ENCODE assay signal across 8 cellular contexts in the genomic region with DNA sequence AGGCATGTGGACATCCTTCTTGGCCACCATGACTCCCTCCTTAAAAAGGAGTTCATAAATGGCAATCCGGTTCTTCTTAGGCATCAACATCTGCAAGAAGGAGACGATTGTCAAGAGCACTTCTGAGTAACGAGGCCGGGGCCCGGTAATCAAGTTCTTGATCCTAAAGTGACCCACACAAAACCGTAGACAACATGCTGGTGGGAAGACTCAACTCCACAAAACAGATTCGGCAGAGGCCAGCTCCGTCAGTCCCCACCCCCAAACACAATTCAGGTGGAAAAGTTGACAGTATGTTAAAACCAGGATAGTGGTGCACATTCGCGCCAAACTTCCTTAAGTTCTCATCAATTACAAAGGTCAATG. TPM values are rescaled to one million over a fixed set of nuclear protein-coding genes. Genes with fewer than 3 reads are reported as not detected.
DNase-seq lines count a peak whose midpoint lies in the region; ATAC-seq, FAIRE-seq and TF ChIP-seq lines count a peak whose summit lies in the region.

No MANE protein-coding gene starts in this region.

- H3K9me3 ChIP-seq in HUES6 (ENCODE audit: control insufficient read depth, insufficient read depth, low read depth, low read length) (peaks cover 7% of the 10 kb centered on the region; the same call in 1 of the 2 replicates), astrocyte (ENCODE audit: insufficient read depth, low read depth, low read length) (no peaks in the 10 kb centered on the region), uterus (no peaks in the 10 kb centered on the region)

- H3K27ac ChIP-seq in 22Rv1 = peak overlapping the region; percentile 83
- peak overlapping the region; percentile 97 for H3K27ac ChIP-seq in HUES6 (ENCODE audit: low read depth, low read length)
- peak overlapping the region; percentile 84 for H3K27ac ChIP-seq in astrocyte (ENCODE audit: low read depth, low read length)
- peak overlapping the region; percentile 85 to 91 for H3K27ac ChIP-seq in uterus

- H3K27me3 ChIP-seq in HUES6 (ENCODE audit: control insufficient read depth, insufficient read depth, low read length) (no peaks in the 10 kb centered on the region), astrocyte (ENCODE audit: insufficient read depth, low read length) (no peaks in the 10 kb centered on the region), uterus (no peaks in the 10 kb centered on the region)

- H3K27ac Mint-ChIP-seq in astrocyte (ENCODE audit: unreplicated experiment) = peak overlapping the region; percentile 99

- intact Hi-C loops in uterus (cut with DNase I; ENCODE audit: low total_unique reads) = no loop called here

- ATAC-seq in GM18502 (IDR thresholded peaks at IDR 0.05; ENCODE audit: poor library complexity, unreplicated experiment) = no peak

- no peaks in the 10 kb centered on the region for H3K9me3 Mint-ChIP-seq in astrocyte (ENCODE audit: unreplicated experiment)

- peaks cover 52% of the 10 kb centered on the region for H3K36me3 ChIP-seq in HUES6 (ENCODE audit: control insufficient read depth, insufficient read depth, low read length)
- H3K36me3 ChIP-seq in astrocyte (ENCODE audit: insufficient read depth, low read length) = peaks cover 33% of the 10 kb centered on the region
- no peaks in the 10 kb centered on the region for H3K36me3 ChIP-seq in uterus

- peaks cover 14% of the 10 kb centered on the region for H3K36me3 Mint-ChIP-seq in astrocyte (ENCODE audit: low read depth, unreplicated experiment)

- H3K4me3 ChIP-seq in HUES6 (ENCODE audit: low read depth, low read length) (peak overlapping the region; percentile 99), astrocyte (ENCODE audit: insufficient read depth, low read depth, low read length) (peak overlapping the region; percentile 86), uterus (peak overlapping the region; percentile 55 to 74)

- H3K4me3 Mint-ChIP-seq in astrocyte (ENCODE audit: unreplicated experiment) = peak overlapping the region; percentile 98

- peak overlapping the region; percentile 84 for H3K4me2 ChIP-seq in astrocyte (ENCODE audit: low read length)

- peak overlapping the region; percentile 55 for H2AFZ ChIP-seq in astrocyte (ENCODE audit: low read depth, low read length)

- H3K4me1 ChIP-seq in HUES6 (ENCODE audit: control insufficient read depth, insufficient read depth, low read length) (0 out of 2 replicates have a peak, but pooled peaks cover 3% of the 10 kb centered on the region), astrocyte (ENCODE audit: insufficient read depth, low read length) (peaks cover 19% of the 10 kb centered on the region), uterus (peaks cover 0 to 5% of the 10 kb centered on the region in 2 donors)

- TF ChIP-seq POLR2A in uterus (IDR thresholded peaks at IDR 0.05) = no peak

- FAIRE-seq in astrocyte (lab: Jason Lieb, UNC) = no peak

- H3K79me2 ChIP-seq in astrocyte (ENCODE audit: insufficient read depth, low read length) = peaks cover 53% of the 10 kb centered on the region

- peak overlapping the region; percentile 99 for H3K9ac ChIP-seq in HUES6 (ENCODE audit: low read length)
- H3K9ac ChIP-seq in astrocyte (ENCODE audit: low read length) = peak overlapping the region; percentile 98

- no peaks in the 10 kb centered on the region for H3K27me3 Mint-ChIP-seq in astrocyte (ENCODE audit: low read depth, unreplicated experiment)

- peaks cover 18% of the 10 kb centered on the region for H3K4me1 Mint-ChIP-seq in astrocyte (ENCODE audit: low read depth, unreplicated experiment)

- DNase-seq in astrocyte (ENCODE audit: low read depth) = peak; percentile 4
- peak; percentile 31 to 48 for DNase-seq in lung microvascular endothelial cell (ENCODE audit: low read depth in 2 of 2)
- DNase-seq in uterus = no peak
- no peak for DNase-seq in SW480 (ENCODE audit: low spot score)
- no peak for DNase-seq in NCI-H1417 treated with DMSO at 0.1 percent for 48 hours (lab: John Stamatoyannopoulos, UW)

- peaks cover 52% of the 10 kb centered on the region for H4K20me1 ChIP-seq in astrocyte (ENCODE audit: insufficient read depth, low read length)

- TF ChIP-seq CTCF in 22Rv1 (IDR thresholded peaks at IDR 0.05) (no peak), astrocyte (IDR thresholded peaks at IDR 0.05; ENCODE audit: insufficient read depth, low read depth, low read length) (no peak), uterus (IDR thresholded peaks at IDR 0.05) (no peak)

RNA-seq across cellular contexts. Expression of gene RPS10, which starts 0.8 kb away (rescaled TPM):
- total RNA-seq in astrocyte = 1,221 and 1,326 TPM in 2 replicates
- total RNA-seq in lung microvascular endothelial cell = 1,235 and 1,478 TPM in 2 replicates
- total RNA-seq in uterus = 1,000 to 10,000 TPM; 1,812 to 9,385 (median 3,859) TPM

RNA-seq across cellular contexts. Expression of gene NUDT3, which starts 32.6 kb away (rescaled TPM):
- 16.3 and 16.7 TPM in 2 replicates for total RNA-seq in astrocyte
- total RNA-seq in lung microvascular endothelial cell = 17.1 and 19.4 TPM in 2 replicates
- 10 to 100 TPM; 15.6 to 58.8 (median 38.2) TPM for total RNA-seq in uterus

RNA-seq across cellular contexts. Expression of gene PACSIN1, which starts 40.8 kb away (rescaled TPM):
- total RNA-seq in astrocyte (0.32 and 0.46 TPM in 2 replicates), lung microvascular endothelial cell (not detected in 2 replicates), uterus (under 1 TPM in 1 of 4 donors, not detected in 3; 0.28 TPM)

Comparison
In these comparisons a context has a peak if more than half of its experiments do, and no peak if none do; other contexts are left out.
1. DNase-seq: peak in astrocyte (single experiment) and lung microvascular endothelial cell (2 of 2); none in uterus (0 of 2), SW480 (single experiment) and NCI-H1417 treated with DMSO at 0.1 percent for 48 hours (single experiment).
2. Peak in every context shown above with its lines, with median percentiles within 50 percentile points of each other: H3K27ac ChIP-seq and H3K4me3 ChIP-seq.